In genomic region chr11:129323896-129324522, GRCh38 we compare ENCODE assay signal across 8 cellular contexts. TPM values are rescaled to one million over a fixed set of nuclear protein-coding genes. Genes with fewer than 3 reads are reported as not detected.
DNase-seq lines count a peak whose midpoint lies in the region; ATAC-seq and TF ChIP-seq lines count a peak whose summit lies in the region.
"Had no signal": no experiment of that assay in that cellular context is flagged by ENCODE, and none has a peak within 500 bp of the region (broad histone marks: within the 10 kb centered on the region; RNA-seq: fewer than 3 reads in every experiment).

No MANE protein-coding gene starts in this region.

- H3K27ac ChIP-seq in hepatocyte (peak overlapping the region; percentile 67), suprapubic skin (peak overlapping the region; percentile 77)

- peak overlapping the region; percentile 63 for H3K4me2 ChIP-seq in hepatocyte

- no peaks in the 10 kb centered on the region for H4K20me1 ChIP-seq in hepatocyte (ENCODE audit: insufficient read depth, poor library complexity, severe bottlenecking)

- H2AFZ ChIP-seq in hepatocyte: peak overlapping the region; percentile 8

- H3K79me2 ChIP-seq in hepatocyte: no peaks in the 10 kb centered on the region

- H3K27me3 ChIP-seq in hepatocyte: no peaks in the 10 kb centered on the region
- no peaks in the 10 kb centered on the region for H3K27me3 ChIP-seq in suprapubic skin

- DNase-seq in HT-29 (ENCODE audit: low spot score): peak; percentile 75
- DNase-seq in SIG-M5 (lab: John Stamatoyannopoulos, UW): peak; percentile 63
- DNase-seq in hepatocyte (ENCODE audit: low spot score): peak; percentile 58
- peak in 1 of 2 donors; percentile 65 for DNase-seq in suprapubic skin (ENCODE audit: low spot score in 2 of 2)
- DNase-seq in NCI-H2227 treated with DMSO at 0.1 percent for 48 hours (lab: John Stamatoyannopoulos, UW): no peak
- DNase-seq in activated CD4-positive, CD25-positive, alpha-beta regulatory T cell (lab: John Stamatoyannopoulos, UW): no peak

- no peak for TF ChIP-seq EP300 in suprapubic skin (IDR thresholded peaks at IDR 0.05)

- peaks cover 25% of the 10 kb centered on the region for H3K4me1 ChIP-seq in hepatocyte (ENCODE audit: insufficient read depth)
- peaks cover 37% of the 10 kb centered on the region for H3K4me1 ChIP-seq in suprapubic skin

- no peak for ATAC-seq in GM18870 (IDR thresholded peaks at IDR 0.05; ENCODE audit: unreplicated experiment)

- H3K9me2 ChIP-seq in hepatocyte (replicated peaks; ENCODE audit: insufficient read depth): no peaks in the 10 kb centered on the region

- no peak for TF ChIP-seq CTCF in hepatocyte (IDR thresholded peaks at IDR 0.05; ENCODE audit: poor library complexity)
- TF ChIP-seq CTCF in suprapubic skin (IDR thresholded peaks at IDR 0.05): no peak

- no peak overlapping the region for H3K4me3 ChIP-seq in hepatocyte
- H3K4me3 ChIP-seq in suprapubic skin: peak overlapping the region; percentile 13

- H3K9me3 ChIP-seq in hepatocyte (ENCODE audit: low read depth): no peaks in the 10 kb centered on the region
- no peaks in the 10 kb centered on the region for H3K9me3 ChIP-seq in suprapubic skin

- H3K36me3 ChIP-seq in hepatocyte (replicated peaks; ENCODE audit: insufficient read depth, low read depth): no peaks in the 10 kb centered on the region
- H3K36me3 ChIP-seq in suprapubic skin: no peaks in the 10 kb centered on the region

- TF ChIP-seq POLR2A in suprapubic skin (IDR thresholded peaks at IDR 0.05): no peak

- 54% methylated on average over 14 of the region's 14 CpGs for WGBS in hepatocyte (ENCODE audit: low lambda C conversion rate, missing lambda C conversion rate)
- WGBS in suprapubic skin: 46% methylated on average over 14 of the region's 14 CpGs

RNA-seq across cellular contexts. Expression of gene BARX2, which starts 51.6 kb away (rescaled TPM):
- total RNA-seq in HT-29 (2014; rRNA removed; shearing (Covaris generic)): 5.5 and 6.9 TPM in 2 replicates
- 0.10 TPM in 1 of 2 replicates, not detected in the other for total RNA-seq in hepatocyte
- 0.77 and 1.0 TPM in 2 replicates for polyA plus RNA-seq in hepatocyte
- 10 to 100 TPM; 11.1 to 31.8 (median 23.2) TPM for total RNA-seq in suprapubic skin
- total RNA-seq: lung microvascular endothelial cell had no signal

Comparison
In these comparisons a context has a peak if more than half of its experiments do, and no peak if none do; other contexts are left out.
1. DNase-seq: peak in HT-29 (single experiment), SIG-M5 (single experiment) and hepatocyte (single experiment); none in NCI-H2227 treated with DMSO at 0.1 percent for 48 hours (single experiment) and activated CD4-positive, CD25-positive, alpha-beta regulatory T cell (0 of 4).